In genomic region chr10:26881600-26882331, GRCh38 we compare ENCODE assay signal across 1 cellular context.
TF ChIP-seq lines count a peak whose summit lies in the region.

No MANE protein-coding gene starts in this region.

TF ChIP-seq in HEK293, 187 proteins besides CTCF, POLR2A, EP300 and RAD21 (continued from another document):
- peak; percentile 89 for TF ChIP-seq ZNF362 (tag by site-specific recombination; IDR thresholded peaks at IDR 0.05)
- no peak for TF ChIP-seq SALL2 (tag by site-specific recombination; IDR thresholded peaks at IDR 0.05; ENCODE audit: borderline replicate concordance)
- no peak for TF ChIP-seq ZNF596 (tag by site-specific recombination; IDR thresholded peaks at IDR 0.05)
- TF ChIP-seq ZFP41 (tag by site-specific recombination; IDR thresholded peaks at IDR 0.05; ENCODE audit: borderline replicate concordance), result no peak
- TF ChIP-seq ZBTB10 (tag by site-specific recombination; IDR thresholded peaks at IDR 0.05), result no peak
